ENCODE assay signal across 24 cellular contexts in the genomic region with DNA sequence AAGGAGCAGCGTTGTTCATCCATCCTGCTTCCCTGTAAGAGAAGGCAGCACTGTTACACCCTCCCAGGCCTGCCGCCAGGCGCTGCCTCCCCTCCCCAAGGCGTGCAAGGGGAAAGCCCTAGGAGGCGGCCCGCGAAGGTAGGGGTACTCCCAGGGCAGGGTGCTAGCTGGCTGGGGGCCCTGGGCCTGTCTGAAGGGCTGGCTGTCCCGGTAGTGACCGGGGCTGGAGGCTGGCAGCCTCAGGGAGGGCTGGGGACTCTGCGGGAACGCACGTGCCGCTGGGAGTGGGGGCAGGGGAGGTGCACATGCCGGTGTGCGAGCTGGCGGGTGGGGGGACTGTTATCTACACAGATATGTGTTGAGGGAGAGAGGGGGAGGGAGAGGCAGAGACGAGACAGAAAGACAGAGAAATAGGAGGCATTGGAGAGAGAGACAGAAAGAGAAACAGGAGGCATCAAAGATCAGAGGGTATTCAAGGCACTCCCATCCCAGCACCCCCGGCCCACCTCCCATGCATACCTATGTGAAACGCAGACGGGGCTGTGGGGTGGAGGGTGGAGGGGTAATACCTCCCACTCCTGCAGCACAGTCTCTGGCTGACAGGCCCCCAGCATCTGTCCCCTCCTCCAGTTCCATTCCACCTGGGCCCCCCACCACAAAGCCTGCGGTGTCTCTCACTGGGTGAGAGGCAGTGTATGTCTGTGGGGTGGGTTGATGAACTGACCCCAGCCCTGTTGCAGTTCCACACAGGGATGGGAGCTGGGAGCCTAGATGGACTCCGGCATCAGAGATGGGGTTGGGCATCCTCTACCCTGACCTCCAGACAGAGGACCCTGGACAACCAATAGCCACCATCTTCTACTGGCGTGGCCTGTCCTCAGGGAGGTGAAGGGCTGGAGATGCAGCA. TPM values are rescaled to one million over a fixed set of nuclear protein-coding genes. Genes with fewer than 3 reads are reported as not detected.
DNase-seq lines count a peak whose midpoint lies in the region; ATAC-seq and TF ChIP-seq lines count a peak whose summit lies in the region.
"Had no signal": no experiment of that assay in that cellular context is flagged by ENCODE, and none has a peak within 500 bp of the region (broad histone marks: within the 10 kb centered on the region; RNA-seq: fewer than 3 reads in every experiment).

No MANE protein-coding gene starts in this region.

- POLR2A ChIA-PET in T-cell (lab: Charles Lee): no interaction called here

- H2AFZ ChIP-seq in GM23338 (peak overlapping the region; percentile 80), neural cell (ENCODE audit: low read depth, low read length) (no peak overlapping the region)

- H3K9ac ChIP-seq in NT2/D1 (ENCODE audit: insufficient read length, low read depth) (peak overlapping the region; percentile 61), neural cell (ENCODE audit: low read length) (peak overlapping the region; percentile 51)
- H3K9ac ChIP-seq: BLaER1 treated with 17β-estradiol and CSF1 and Interleukin-3, amounts not matched to agents 10 nM and 100 nM had no signal

- peaks cover 26% of the 10 kb centered on the region for H3K4me1 Mint-ChIP-seq in GM23338
- H3K4me1 Mint-ChIP-seq in T-cell: peaks cover 0 to 9% (median 8%) of the 10 kb centered on the region in 3 donors

- H3K27me3 Mint-ChIP-seq in GM23338 (ENCODE audit: insufficient read depth, low read depth, poor library complexity): peaks cover 28% of the 10 kb centered on the region
- H3K27me3 Mint-ChIP-seq in T-cell: peaks cover 21 to 28% of the 10 kb centered on the region in 2 donors

- H3K9me2 ChIP-seq in GM23338 (ENCODE audit: insufficient read depth) (no peaks in the 10 kb centered on the region), neural cell (ENCODE audit: insufficient read depth, low read length) (no peaks in the 10 kb centered on the region)

- peak overlapping the region; percentile 40; the same call in 1 of the 2 replicates for H3K4me3 ChIP-seq in GM23338
- H3K4me3 ChIP-seq in NT2/D1 (ENCODE audit: insufficient read length, low read depth): no peak overlapping the region
- no peak overlapping the region for H3K4me3 ChIP-seq in choroid plexus epithelial cell (ENCODE audit: low read depth, low read length)
- H3K4me3 ChIP-seq in neural cell (ENCODE audit: low read length): peak overlapping the region; percentile 44
- H3K4me3 ChIP-seq: BLaER1 treated with 17β-estradiol and CSF1 and Interleukin-3, amounts not matched to agents 10 nM and 100 nM; smooth muscle cell had no signal

- no peaks in the 10 kb centered on the region; the same call in 2 of the 3 replicates for H3K36me3 Mint-ChIP-seq in GM23338 (ENCODE audit: low read depth)
- no peaks in the 10 kb centered on the region for H3K36me3 Mint-ChIP-seq in T-cell
- H3K36me3 Mint-ChIP-seq: memory B cell had no signal

- H3K4me2 ChIP-seq in GM23338 (peak overlapping the region; percentile 72), neural cell (ENCODE audit: low read length) (no peak overlapping the region)
- H3K4me2 ChIP-seq: smooth muscle cell had no signal

- TF ChIP-seq RAD21 in neural cell (conservative IDR thresholded peaks at IDR 0.05): no peak

- H3K4me3 Mint-ChIP-seq in GM23338 (peak overlapping the region; percentile 53; the same call in 2 of the 3 replicates), T-cell (no peak overlapping the region)
- H3K4me3 Mint-ChIP-seq: memory B cell had no signal

- CTCF ChIA-PET in T-cell (lab: Charles Lee): no interaction called here

- TF ChIP-seq EP300 in neural cell (conservative IDR thresholded peaks at IDR 0.05; ENCODE audit: poor library complexity, severe bottlenecking): no peak

- peak; percentile 45 for DNase-seq in GM23338 (ENCODE audit: low spot score)
- DNase-seq in NT2/D1 (ENCODE audit: low read depth, low spot score): no peak
- no peak for DNase-seq in choroid plexus epithelial cell (ENCODE audit: low read depth)
- no peak for DNase-seq in NOMO-1 treated with dmso at 0.1 percent for 144 hours (lab: John Stamatoyannopoulos, UW; ENCODE audit: unreplicated experiment)
- no peak for DNase-seq in Kasumi-1 (lab: John Stamatoyannopoulos, UW)
- no peak for DNase-seq in T-cell
- DNase-seq: ACHN; activated naive CD4-positive, alpha-beta T cell treated with anti-CD3 and anti-CD28 coated beads, Interleukin-2, amount 50 U/mL, for 16 hours; central memory CD4-positive, alpha-beta T cell; dermis blood vessel endothelial cell; DND-41; glutamatergic neuron; KG1; left cardiac atrium; NCI-H2171 treated with DMSO at 0.1 percent for 48 hours; NCI-H526 treated with DMSO at 0.1 percent for 48 hours; RPMI8226; stimulated activated CD4-positive, alpha-beta T cell treated with anti-CD3 and anti-CD28 coated beads, Interleukin-2, amount 100 ng/mL, for 24 hours; upper lobe of right lung had no signal

- ATAC-seq in GM23338 (peak; percentile 58), HG02870 (IDR thresholded peaks at IDR 0.05; ENCODE audit: unreplicated experiment) (no peak), T-cell (replicated peaks in 1 of 4) (no peak)
- ATAC-seq: upper lobe of right lung had no signal

- H3K27ac Mint-ChIP-seq in GM23338 (no peak overlapping the region), T-cell (no peak overlapping the region)
- H3K27ac Mint-ChIP-seq: memory B cell had no signal

- H3K9me3 ChIP-seq in NT2/D1 (ENCODE audit: insufficient read depth, low read length) (no peaks in the 10 kb centered on the region), neural cell (ENCODE audit: low read length) (no peaks in the 10 kb centered on the region)
- H3K9me3 ChIP-seq: BLaER1 treated with 17β-estradiol and CSF1 and Interleukin-3, amounts not matched to agents 10 nM and 100 nM; upper lobe of right lung had no signal

- H3K27ac ChIP-seq in GM23338 (ENCODE audit: low read depth): no peak overlapping the region
- peak overlapping the region; percentile 45 for H3K27ac ChIP-seq in neural cell (ENCODE audit: low read length)
- H3K27ac ChIP-seq: BLaER1 treated with 17β-estradiol and CSF1 and Interleukin-3, amounts not matched to agents 10 nM and 100 nM; upper lobe of right lung had no signal

- H3K4me1 ChIP-seq in GM23338 (ENCODE audit: insufficient read depth) (peaks cover 16% of the 10 kb centered on the region), NT2/D1 (ENCODE audit: insufficient read depth, insufficient read length) (peaks cover 14% of the 10 kb centered on the region)
- H3K4me1 ChIP-seq: upper lobe of right lung had no signal

- TF ChIP-seq CTCF in GM23338 (conservative IDR thresholded peaks at IDR 0.05; ENCODE audit: low read depth in 2 of 2): no peak
- TF ChIP-seq CTCF in choroid plexus epithelial cell (conservative IDR thresholded peaks at IDR 0.05; ENCODE audit: low read depth, low read length): peak; percentile 13
- TF ChIP-seq CTCF in neural cell (IDR thresholded peaks at IDR 0.05; ENCODE audit: poor library complexity, severe bottlenecking): no peak

- no peaks in the 10 kb centered on the region for H3K36me3 ChIP-seq in GM23338 (ENCODE audit: insufficient read depth)
- no peaks in the 10 kb centered on the region for H3K36me3 ChIP-seq in NT2/D1 (ENCODE audit: insufficient read depth, insufficient read length, low read length)
- no peaks in the 10 kb centered on the region for H3K36me3 ChIP-seq in neural cell (ENCODE audit: insufficient read depth, low read length)
- H3K36me3 ChIP-seq: BLaER1 treated with 17β-estradiol and CSF1 and Interleukin-3, amounts not matched to agents 10 nM and 100 nM; upper lobe of right lung had no signal

- H3K27me3 ChIP-seq in GM23338 (ENCODE audit: insufficient read depth): peaks cover 11% of the 10 kb centered on the region
- peaks cover 14% of the 10 kb centered on the region for H3K27me3 ChIP-seq in NT2/D1 (ENCODE audit: insufficient read depth, insufficient read length)
- peaks cover 11% of the 10 kb centered on the region for H3K27me3 ChIP-seq in neural cell (ENCODE audit: insufficient read depth, low read depth, low read length)

- H3F3A ChIP-seq in GM23338 (replicated peaks; ENCODE audit: low read depth): peaks cover 4% of the 10 kb centered on the region; the same call in 1 of the 2 replicates
- H3F3A ChIP-seq in neural cell (ENCODE audit: insufficient read depth, low read length, poor library complexity, severe bottlenecking): no peaks in the 10 kb centered on the region

- H3K9me3 Mint-ChIP-seq in GM23338 (no peaks in the 10 kb centered on the region; the same call in 2 of the 3 replicates), T-cell (no peaks in the 10 kb centered on the region)
- H3K9me3 Mint-ChIP-seq: memory B cell had no signal

- H4K20me1 ChIP-seq in GM23338 (replicated peaks; ENCODE audit: insufficient read depth): no peaks in the 10 kb centered on the region; the same call in 1 of the 2 replicates
- H4K20me1 ChIP-seq in neural cell (ENCODE audit: insufficient read depth): no peaks in the 10 kb centered on the region

- H3K79me2 ChIP-seq in GM23338 (replicated peaks; ENCODE audit: insufficient read depth): no peaks in the 10 kb centered on the region
- H3K79me2 ChIP-seq in neural cell (replicated peaks; ENCODE audit: insufficient read depth, low read length): no peaks in the 10 kb centered on the region

TF ChIP-seq in GM23338, 12 proteins besides CTCF, POLR2A, EP300 and RAD21 (continues in another document):
- no peak for TF ChIP-seq NANOG (IDR thresholded peaks at IDR 0.05; ENCODE audit: borderline replicate concordance)
- TF ChIP-seq EZH2 (IDR thresholded peaks at IDR 0.05; ENCODE audit: low read depth, unreplicated experiment): no peak
- TF ChIP-seq ZNF331 (CRISPR knock-in tag; IDR thresholded peaks at IDR 0.05; ENCODE audit: low read depth): no peak
- TF ChIP-seq ZNF114 (CRISPR knock-in tag; IDR thresholded peaks at IDR 0.05): no peak
- no peak for TF ChIP-seq JUNB (IDR thresholded peaks at IDR 0.05; ENCODE audit: unreplicated experiment)

RNA-seq across cellular contexts. Expression of gene RAP1GAP, which starts 49.9 kb away (rescaled TPM):
- 5.9 and 6.6 TPM in 2 replicates for total RNA-seq in GM23338 (2014; rRNA removed; shearing (Covaris generic))
- polyA plus RNA-seq in GM23338 (2016; fragmentation: Nextera tagmentation; extraction: Ambion mirVana): 4.3 and 5.0 TPM in 2 replicates
- 9.8 and 13.0 TPM in 2 replicates for polyA plus RNA-seq in neural cell
- 11.7 and 11.8 TPM in 2 replicates for polyA minus RNA-seq in neural cell
- total RNA-seq in T-cell: 1 to 10 TPM in 1 of 5 donors, under 1 TPM in 4; 0.18 to 1.0 (median 0.35) TPM

Comparison
In these comparisons a context has a peak if more than half of its experiments do, and no peak if none do; other contexts are left out.
1. H3K4me3 ChIP-seq: peak in GM23338 (single experiment) and neural cell (single experiment); none in NT2/D1 (single experiment) and choroid plexus epithelial cell (single experiment).